Comparison of ENCODE assay signal across 15 cellular contexts in genomic region chr3:121998588-121999473, GRCh38. TPM values are rescaled to one million over a fixed set of nuclear protein-coding genes. Genes with fewer than 3 reads are reported as not detected.
DNase-seq lines count a peak whose midpoint lies in the region; ATAC-seq and TF ChIP-seq lines count a peak whose summit lies in the region.
"Had no signal": no experiment of that assay in that cellular context is flagged by ENCODE, and none has a peak within 500 bp of the region (broad histone marks: within the 10 kb centered on the region; RNA-seq: fewer than 3 reads in every experiment).

No MANE protein-coding gene starts in this region.

- WGBS in smooth muscle cell (ENCODE audit: low lambda C conversion rate) = 31% methylated on average over 6 of the region's 6 CpGs

- H3K27ac ChIP-seq in ascending aorta = peak overlapping the region; percentile 39 to 41
- H3K27ac ChIP-seq in smooth muscle cell (ENCODE audit: low read depth) = peak overlapping the region; percentile 91
- H3K27ac ChIP-seq: psoas muscle, uterus had no signal

- no peaks in the 10 kb centered on the region for H3K9me3 Mint-ChIP-seq in activated CD4-positive, alpha-beta memory T cell treated with anti-CD3 and anti-CD28 coated beads, Interleukin-2, amount 10 ng/mL, durations not matched to agents 7 days and 5 days
- no peaks in the 10 kb centered on the region for H3K9me3 Mint-ChIP-seq in activated CD4-positive, alpha-beta memory T cell treated with anti-CD3 and anti-CD28 coated beads for 36 hours

- no peaks in the 10 kb centered on the region for H4K20me1 ChIP-seq in smooth muscle cell (ENCODE audit: low read depth)

- H3K27me3 ChIP-seq in ascending aorta (no peaks in the 10 kb centered on the region), smooth muscle cell (ENCODE audit: low read depth) (no peaks in the 10 kb centered on the region)
- H3K27me3 ChIP-seq: esophagus squamous epithelium, uterus had no signal

- no peaks in the 10 kb centered on the region for H3K9me3 ChIP-seq in ascending aorta
- H3K9me3 ChIP-seq in smooth muscle cell (replicated peaks; ENCODE audit: low read depth) = no peaks in the 10 kb centered on the region
- H3K9me3 ChIP-seq: esophagus squamous epithelium, psoas muscle, uterus had no signal

- H3K4me3 ChIP-seq in ascending aorta = no peak overlapping the region
- H3K4me3 ChIP-seq in smooth muscle cell = no peak overlapping the region
- H3K4me3 ChIP-seq: esophagus squamous epithelium, psoas muscle, uterus had no signal

- H3K4me1 ChIP-seq in ascending aorta (peaks cover 0 to 2% of the 10 kb centered on the region in 2 donors), smooth muscle cell (ENCODE audit: low read depth) (peaks cover 20% of the 10 kb centered on the region)
- H3K4me1 ChIP-seq: psoas muscle, uterus had no signal

- no peak for ATAC-seq in GM19395 (IDR thresholded peaks at IDR 0.05; ENCODE audit: unreplicated experiment)
- ATAC-seq in GM18517 (IDR thresholded peaks at IDR 0.05; ENCODE audit: unreplicated experiment) = no peak
- ATAC-seq: Panc1, psoas muscle had no signal

- DNase-seq in activated CD4-positive, alpha-beta memory T cell treated with anti-CD3 and anti-CD28 coated beads, Interleukin-2, amount 10 ng/mL, durations not matched to agents 7 days and 5 days = no peak
- no peak for DNase-seq in activated CD4-positive, alpha-beta memory T cell treated with anti-CD3 and anti-CD28 coated beads for 36 hours
- DNase-seq in M059J (ENCODE audit: low read depth) (peak; percentile 51), ascending aorta (ENCODE audit: low spot score in 2 of 2) (no peak), smooth muscle cell (lab: John Stamatoyannopoulos, UW; ENCODE audit: unreplicated experiment) (no peak)
- no peak for DNase-seq in NK-92 treated with Interleukin-12 subunit alpha and Interleukin-12 subunit beta, amount 100 ng/mL, for 24 hours (lab: John Stamatoyannopoulos, UW)
- DNase-seq: ACHN; activated CD4-positive, alpha-beta T cell treated with anti-CD3 and anti-CD28 coated beads for 48 hours; esophagus squamous epithelium; NCI-H1105 treated with DMSO at 0.1 percent for 48 hours; psoas muscle; uterus had no signal

- peaks cover 4% of the 10 kb centered on the region for H3K27me3 Mint-ChIP-seq in activated CD4-positive, alpha-beta memory T cell treated with anti-CD3 and anti-CD28 coated beads, Interleukin-2, amount 10 ng/mL, durations not matched to agents 7 days and 5 days
- peaks cover 9% of the 10 kb centered on the region for H3K27me3 Mint-ChIP-seq in activated CD4-positive, alpha-beta memory T cell treated with anti-CD3 and anti-CD28 coated beads for 36 hours

- H3K9ac ChIP-seq in smooth muscle cell (ENCODE audit: low read depth) = peak overlapping the region; percentile 62

- TF ChIP-seq CTCF in ascending aorta (IDR thresholded peaks at IDR 0.05) (no peak), smooth muscle cell (IDR thresholded peaks at IDR 0.05; ENCODE audit: borderline replicate concordance, insufficient read depth, poor library complexity, severe bottlenecking) (no peak)

- no peaks in the 10 kb centered on the region for H3K36me3 ChIP-seq in ascending aorta
- H3K36me3 ChIP-seq in smooth muscle cell (ENCODE audit: low read depth) = no peaks in the 10 kb centered on the region
- H3K36me3 ChIP-seq: uterus had no signal

- H2AFZ ChIP-seq in smooth muscle cell (ENCODE audit: low read depth) = peak overlapping the region; percentile 53

- H3K4me3 Mint-ChIP-seq in activated CD4-positive, alpha-beta memory T cell treated with anti-CD3 and anti-CD28 coated beads, Interleukin-2, amount 10 ng/mL, durations not matched to agents 7 days and 5 days = no peak overlapping the region
- no peak overlapping the region for H3K4me3 Mint-ChIP-seq in activated CD4-positive, alpha-beta memory T cell treated with anti-CD3 and anti-CD28 coated beads for 36 hours

- CTCF ChIA-PET in activated CD4-positive, alpha-beta memory T cell treated with anti-CD3 and anti-CD28 coated beads, Interleukin-2, amount 10 ng/mL, durations not matched to agents 7 days and 5 days (lab: Charles Lee) = interaction anchor here (0.6 to 1.0 kb wide), 3 partner anchors 21 to 461 kb away, joined by 3 read pairs; no protein-coding TSS in a partner anchor
- CTCF ChIA-PET in activated CD4-positive, alpha-beta memory T cell treated with anti-CD3 and anti-CD28 coated beads for 36 hours (lab: Charles Lee) = no interaction called here

- peaks cover 68% of the 10 kb centered on the region for H3K4me1 Mint-ChIP-seq in activated CD4-positive, alpha-beta memory T cell treated with anti-CD3 and anti-CD28 coated beads, Interleukin-2, amount 10 ng/mL, durations not matched to agents 7 days and 5 days
- peaks cover 35% of the 10 kb centered on the region for H3K4me1 Mint-ChIP-seq in activated CD4-positive, alpha-beta memory T cell treated with anti-CD3 and anti-CD28 coated beads for 36 hours (ENCODE audit: low read depth)

- peaks cover 8% of the 10 kb centered on the region for H3K36me3 Mint-ChIP-seq in activated CD4-positive, alpha-beta memory T cell treated with anti-CD3 and anti-CD28 coated beads, Interleukin-2, amount 10 ng/mL, durations not matched to agents 7 days and 5 days (ENCODE audit: low read depth)
- no peaks in the 10 kb centered on the region for H3K36me3 Mint-ChIP-seq in activated CD4-positive, alpha-beta memory T cell treated with anti-CD3 and anti-CD28 coated beads for 36 hours

- no peaks in the 10 kb centered on the region for H3K79me2 ChIP-seq in smooth muscle cell (ENCODE audit: low read depth)

- peaks cover 12% of the 10 kb centered on the region for H3F3A ChIP-seq in smooth muscle cell (ENCODE audit: low read depth)

- POLR2A ChIA-PET in activated CD4-positive, alpha-beta memory T cell treated with anti-CD3 and anti-CD28 coated beads, Interleukin-2, amount 10 ng/mL, durations not matched to agents 7 days and 5 days (lab: Charles Lee) = interaction anchor here (1.0 to 1.4 kb wide), 4 partner anchors 14 to 100 kb away, joined by 3 to 4 read pairs (median 4); no protein-coding TSS in a partner anchor
- POLR2A ChIA-PET in activated CD4-positive, alpha-beta memory T cell treated with anti-CD3 and anti-CD28 coated beads for 36 hours (lab: Charles Lee) = no interaction called here

- intact Hi-C loops in activated CD4-positive, alpha-beta memory T cell treated with anti-CD3 and anti-CD28 coated beads for 36 hours (cut with micrococcal nuclease) = loop anchor here (5.0 to 10.0 kb wide), 3 partner anchors 162 to 454 kb away; partner anchors contain the start of genes EAF2, IQCB1 and POLQ
- intact Hi-C loops in ascending aorta (cut with DNase I) = no loop called here

- H3K27ac Mint-ChIP-seq in activated CD4-positive, alpha-beta memory T cell treated with anti-CD3 and anti-CD28 coated beads, Interleukin-2, amount 10 ng/mL, durations not matched to agents 7 days and 5 days = peak overlapping the region; percentile 70
- H3K27ac Mint-ChIP-seq in activated CD4-positive, alpha-beta memory T cell treated with anti-CD3 and anti-CD28 coated beads for 36 hours = no peak overlapping the region

- peak overlapping the region; percentile 65 for H3K4me2 ChIP-seq in smooth muscle cell

RNA-seq across cellular contexts. Expression of gene ILDR1, which starts 23.2 kb away (rescaled TPM):
- total RNA-seq in activated CD4-positive, alpha-beta memory T cell treated with anti-CD3 and anti-CD28 coated beads, Interleukin-2, amount 10 ng/mL, durations not matched to agents 7 days and 5 days = 1 to 10 TPM; 1.6 to 1.7 TPM
- total RNA-seq in activated CD4-positive, alpha-beta memory T cell treated with anti-CD3 and anti-CD28 coated beads for 36 hours = under 1 TPM; 0.26 to 0.41 TPM
- not detected in 2 replicates for total RNA-seq in M059J (2014; rRNA removed; shearing (Covaris generic))
- total RNA-seq in ascending aorta (not detected), smooth muscle cell (1.4 TPM in 1 of 2 replicates, not detected in the other)
- polyA plus RNA-seq in smooth muscle cell = 1.4 TPM in 1 of 2 replicates, not detected in the other
- total RNA-seq: psoas muscle had no signal
- polyA plus RNA-seq: psoas muscle had no signal

RNA-seq across cellular contexts. Expression of gene CD86, which starts 56.3 kb away (rescaled TPM):
- total RNA-seq in activated CD4-positive, alpha-beta memory T cell treated with anti-CD3 and anti-CD28 coated beads, Interleukin-2, amount 10 ng/mL, durations not matched to agents 7 days and 5 days = 10 to 100 TPM; 21.6 to 21.7 TPM
- 1 to 10 TPM; 1.4 to 1.7 TPM for total RNA-seq in activated CD4-positive, alpha-beta memory T cell treated with anti-CD3 and anti-CD28 coated beads for 36 hours
- 0.37 TPM in 1 of 2 replicates, not detected in the other for total RNA-seq in M059J (2014; rRNA removed; shearing (Covaris generic))
- total RNA-seq in ascending aorta (not detected), smooth muscle cell (not detected in 2 replicates)
- polyA plus RNA-seq in smooth muscle cell = not detected in 2 replicates

Comparison
In these comparisons a context has a peak if more than half of its experiments do, and no peak if none do; other contexts are left out.
1. RNA of gene CD86, which starts 56.3 kb away (total RNA-seq): 21.6 to 21.7 TPM in activated CD4-positive, alpha-beta memory T cell treated with anti-CD3 and anti-CD28 coated beads, Interleukin-2, amount 10 ng/mL, durations not matched to agents 7 days and 5 days; 1.4 to 1.7 TPM in activated CD4-positive, alpha-beta memory T cell treated with anti-CD3 and anti-CD28 coated beads for 36 hours, 0.37 TPM in M059J, not detected in ascending aorta (single experiment) and not detected in smooth muscle cell; every median in the first group is over 4 times any median in the second.